19 cellular contexts compared by ENCODE assay signal in genomic region chr13:91355099-91355825, GRCh38. TPM values are rescaled to one million over a fixed set of nuclear protein-coding genes. Genes with fewer than 3 reads are reported as not detected.
"Had no signal": no experiment of that assay in that cellular context is flagged by ENCODE, and none has a peak within 500 bp of the region (broad histone marks: within the 10 kb centered on the region; RNA-seq: fewer than 3 reads in every experiment).

No MANE protein-coding gene starts in this region.

- H3K27ac Mint-ChIP-seq: activated naive CD4-positive, alpha-beta T cell treated with anti-CD3 and anti-CD28 coated beads, Interleukin-2, amount 10 ng/mL, durations not matched to agents 7 days and 5 days; dendritic cell treated with granulocyte-macrophage colony-stimulating factor and Interleukin-4, amounts not matched to agents 40 ng/mL and 50 ng/mL, for 4 days; natural killer cell; stimulated activated memory B cell treated with anti-CD40 and anti-IgM and Interleukin-4, amounts not matched to agents 10 μg/mL and 1 μg/mL and 100 μg/mL, for 72 hours; type B pancreatic cell had no signal

- H3K4me3 Mint-ChIP-seq: activated naive CD4-positive, alpha-beta T cell treated with anti-CD3 and anti-CD28 coated beads, Interleukin-2, amount 10 ng/mL, durations not matched to agents 7 days and 5 days; dendritic cell treated with granulocyte-macrophage colony-stimulating factor and Interleukin-4, amounts not matched to agents 40 ng/mL and 50 ng/mL, for 4 days; natural killer cell; stimulated activated memory B cell treated with anti-CD40 and anti-IgM and Interleukin-4, amounts not matched to agents 10 μg/mL and 1 μg/mL and 100 μg/mL, for 72 hours; type B pancreatic cell had no signal

- ATAC-seq: activated CD4-positive, CD25-positive, alpha-beta regulatory T cell treated with anti-CD3 and anti-CD28 coated beads, Interleukin-2, amount 50 U/mL, for 24 hours; gastroesophageal sphincter; left lung; natural killer cell; psoas muscle; sciatic nerve; stimulated activated memory B cell treated with anti-CD40 and anti-IgM and Interleukin-4, amounts not matched to agents 10 μg/mL and 1 μg/mL and 100 μg/mL, for 72 hours had no signal

- H3K27ac ChIP-seq: brain microvascular endothelial cell, gastroesophageal sphincter, left lung, psoas muscle, spleen, suprapubic skin had no signal

- DNase-seq: activated CD4-positive, alpha-beta T cell treated with anti-CD3 and anti-CD28 coated beads, Interleukin-2, amount 50 U/mL, for 48 hours; activated naive CD4-positive, alpha-beta T cell treated with anti-CD3 and anti-CD28 coated beads, Interleukin-2, amount 10 ng/mL, durations not matched to agents 7 days and 5 days; amygdala; brain microvascular endothelial cell; cerebellar nuclear complex; left lung; natural killer cell; psoas muscle; spleen; stimulated activated CD4-positive, alpha-beta T cell treated with anti-CD3 and anti-CD28 coated beads, Interleukin-1b, Interleukin-23, amount 100 ng/mL, for 48 hours had no signal

- H3K4me3 ChIP-seq: gastroesophageal sphincter, left lung, psoas muscle, spleen, suprapubic skin had no signal

- H3K4me1 Mint-ChIP-seq: natural killer cell had no signal

- H3K9me3 Mint-ChIP-seq: activated naive CD4-positive, alpha-beta T cell treated with anti-CD3 and anti-CD28 coated beads, Interleukin-2, amount 10 ng/mL, durations not matched to agents 7 days and 5 days; dendritic cell treated with granulocyte-macrophage colony-stimulating factor and Interleukin-4, amounts not matched to agents 40 ng/mL and 50 ng/mL, for 4 days; natural killer cell; stimulated activated memory B cell treated with anti-CD40 and anti-IgM and Interleukin-4, amounts not matched to agents 10 μg/mL and 1 μg/mL and 100 μg/mL, for 72 hours; type B pancreatic cell had no signal

- H3K27me3 ChIP-seq: brain microvascular endothelial cell, gastroesophageal sphincter, left lung, spleen, suprapubic skin had no signal

- H3K27me3 Mint-ChIP-seq: activated naive CD4-positive, alpha-beta T cell treated with anti-CD3 and anti-CD28 coated beads, Interleukin-2, amount 10 ng/mL, durations not matched to agents 7 days and 5 days; dendritic cell treated with granulocyte-macrophage colony-stimulating factor and Interleukin-4, amounts not matched to agents 40 ng/mL and 50 ng/mL, for 4 days; stimulated activated memory B cell treated with anti-CD40 and anti-IgM and Interleukin-4, amounts not matched to agents 10 μg/mL and 1 μg/mL and 100 μg/mL, for 72 hours; type B pancreatic cell had no signal

- H3K9me3 ChIP-seq: gastroesophageal sphincter, left lung, psoas muscle, spleen, suprapubic skin had no signal

RNA-seq across cellular contexts. Expression of gene GPC5, which starts 43.2 kb away (rescaled TPM):
- total RNA-seq: epithelial cell of proximal tubule; natural killer cell; psoas muscle; T-helper 2 cell treated with Interferon-gamma antibody and Interleukin-4, amounts not matched to agents 100 ng/mL and 5 ng/mL, for 36 hours had no signal
